Comparison of ENCODE assay signal across 8 cellular contexts in the genomic region with DNA sequence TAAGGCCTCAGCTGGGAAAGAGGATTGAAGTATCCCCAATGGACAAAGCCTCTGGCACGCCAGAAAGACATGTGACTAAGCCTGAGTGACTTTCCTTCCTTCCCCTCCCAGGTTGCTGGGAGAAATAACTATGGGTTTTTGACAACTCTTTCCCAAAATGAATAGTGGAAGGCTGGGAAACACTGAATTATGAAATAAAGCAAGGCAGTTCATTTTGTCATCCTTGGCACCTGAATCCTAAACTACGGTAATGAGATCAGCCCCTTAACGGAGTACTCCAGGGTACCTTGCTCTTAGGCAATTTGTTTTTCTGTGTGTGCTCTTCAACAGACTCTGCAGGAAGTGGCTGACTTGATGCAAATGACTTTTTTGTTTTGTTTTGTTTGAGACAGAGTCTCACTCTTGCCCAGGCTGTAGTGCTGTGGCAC.
DNase-seq lines count a peak whose midpoint lies in the region; ATAC-seq and TF ChIP-seq lines count a peak whose summit lies in the region.

No MANE protein-coding gene starts in this region.

- intact Hi-C loops in activated T-helper 2 cell treated with anti-CD3 and anti-CD28 coated beads, Interferon-gamma antibody, Interleukin-2, Interleukin-4, amounts not matched to agents 10 μg/mL and 5 μg/mL and 100 μg/mL, durations not matched to agents 14 hours and 24 hours and 36 hours (cut with micrococcal nuclease), result loop anchor here (2.0 to 5.0 kb wide), 2 partner anchors 41 to 180 kb away; a partner anchor contains a TSS
- intact Hi-C loops in PC-9 (cut with micrococcal nuclease; ENCODE audit: unreplicated experiment), result no loop called here

- peaks cover 17% of the 10 kb centered on the region for H3K36me3 Mint-ChIP-seq in activated T-helper 2 cell treated with anti-CD3 and anti-CD28 coated beads, Interferon-gamma antibody, Interleukin-2, Interleukin-4, amounts not matched to agents 10 μg/mL and 5 μg/mL and 100 μg/mL, durations not matched to agents 14 hours and 24 hours and 36 hours (ENCODE audit: low read depth)
- H3K36me3 Mint-ChIP-seq in natural killer cell treated with Interleukin-12 subunit alpha and Interleukin-12 subunit beta and Interleukin-15 and Interleukin-18, amount 100 ng/mL, for 72 hours, result peaks cover 7% of the 10 kb centered on the region

- H3K4me3 ChIP-seq in PC-9, result no peak overlapping the region

- H4K20me1 ChIP-seq in PC-9 (ENCODE audit: insufficient read depth), result no peaks in the 10 kb centered on the region

- H3K9me3 Mint-ChIP-seq in activated T-helper 2 cell treated with anti-CD3 and anti-CD28 coated beads, Interferon-gamma antibody, Interleukin-2, Interleukin-4, amounts not matched to agents 10 μg/mL and 5 μg/mL and 100 μg/mL, durations not matched to agents 14 hours and 24 hours and 36 hours, result no peaks in the 10 kb centered on the region
- H3K9me3 Mint-ChIP-seq in natural killer cell treated with Interleukin-12 subunit alpha and Interleukin-12 subunit beta and Interleukin-15 and Interleukin-18, amount 100 ng/mL, for 72 hours, result no peaks in the 10 kb centered on the region

- H3K4me1 Mint-ChIP-seq in activated T-helper 2 cell treated with anti-CD3 and anti-CD28 coated beads, Interferon-gamma antibody, Interleukin-2, Interleukin-4, amounts not matched to agents 10 μg/mL and 5 μg/mL and 100 μg/mL, durations not matched to agents 14 hours and 24 hours and 36 hours (ENCODE audit: low read depth), result peaks cover 40% of the 10 kb centered on the region
- peaks cover 34 to 37% of the 10 kb centered on the region in 2 donors for H3K4me1 Mint-ChIP-seq in natural killer cell treated with Interleukin-12 subunit alpha and Interleukin-12 subunit beta and Interleukin-15 and Interleukin-18, amount 100 ng/mL, for 72 hours (ENCODE audit: low read depth in 2 of 2)

- no peak overlapping the region for H3K4me2 ChIP-seq in PC-9

- CTCF ChIA-PET in PC-9 (lab: Charles Lee), result interaction anchor here (0.5 kb wide), 1 partner anchor 310 kb away, joined by 5 read pairs; no protein-coding TSS in a partner anchor

- TF ChIP-seq CTCF in PC-9 (conservative IDR thresholded peaks at IDR 0.05), result no peak

- BruUV-seq in PC-9 (replicated peaks; lab: Mats Ljungman, UMichigan), result no TSS peak

- DNase-seq in activated T-helper 2 cell treated with anti-CD3 and anti-CD28 coated beads, Interferon-gamma antibody, Interleukin-2, Interleukin-4, amounts not matched to agents 10 μg/mL and 5 μg/mL and 100 μg/mL, durations not matched to agents 14 hours and 24 hours and 36 hours (ENCODE audit: low spot score), result no peak
- no peak for DNase-seq in natural killer cell treated with Interleukin-12 subunit alpha and Interleukin-12 subunit beta and Interleukin-15 and Interleukin-18, amount 100 ng/mL, for 72 hours (ENCODE audit: low spot score)
- no peak for DNase-seq in effector CD8-positive, alpha-beta T cell (lab: John Stamatoyannopoulos, UW)
- no peak for DNase-seq in iPS-NIHi7 (ENCODE audit: extremely low spot score)
- no peak for DNase-seq in PC-9
- no peak for DNase-seq in hypothalamus (lab: John Stamatoyannopoulos, UW)

- H3F3A ChIP-seq in PC-9 (ENCODE audit: insufficient read depth, low read depth), result no peaks in the 10 kb centered on the region

- peak overlapping the region; percentile 68 for H3K27ac Mint-ChIP-seq in activated T-helper 2 cell treated with anti-CD3 and anti-CD28 coated beads, Interferon-gamma antibody, Interleukin-2, Interleukin-4, amounts not matched to agents 10 μg/mL and 5 μg/mL and 100 μg/mL, durations not matched to agents 14 hours and 24 hours and 36 hours
- H3K27ac Mint-ChIP-seq in natural killer cell treated with Interleukin-12 subunit alpha and Interleukin-12 subunit beta and Interleukin-15 and Interleukin-18, amount 100 ng/mL, for 72 hours, result peak overlapping the region; percentile 79 to 85

- H3K9me3 ChIP-seq in PC-9 (ENCODE audit: insufficient read depth, low read depth), result no peaks in the 10 kb centered on the region

- no peaks in the 10 kb centered on the region for H3K4me1 ChIP-seq in PC-9 (replicated peaks; ENCODE audit: insufficient read depth)

- peak; percentile 91 for ATAC-seq in GM18909 (IDR thresholded peaks at IDR 0.05; ENCODE audit: poor library complexity, unreplicated experiment)
- peak; percentile 78 for ATAC-seq in HG02759 (IDR thresholded peaks at IDR 0.05; ENCODE audit: unreplicated experiment)
- peak; percentile 70 to 76 for ATAC-seq in natural killer cell treated with Interleukin-12 subunit alpha and Interleukin-12 subunit beta and Interleukin-15 and Interleukin-18, amount 100 ng/mL, for 72 hours

- H3K9me2 ChIP-seq in PC-9 (ENCODE audit: insufficient read depth), result no peaks in the 10 kb centered on the region

- H3K27me3 Mint-ChIP-seq in activated T-helper 2 cell treated with anti-CD3 and anti-CD28 coated beads, Interferon-gamma antibody, Interleukin-2, Interleukin-4, amounts not matched to agents 10 μg/mL and 5 μg/mL and 100 μg/mL, durations not matched to agents 14 hours and 24 hours and 36 hours (ENCODE audit: low read depth), result no peaks in the 10 kb centered on the region
- no peaks in the 10 kb centered on the region for H3K27me3 Mint-ChIP-seq in natural killer cell treated with Interleukin-12 subunit alpha and Interleukin-12 subunit beta and Interleukin-15 and Interleukin-18, amount 100 ng/mL, for 72 hours

- H3K4me3 Mint-ChIP-seq in activated T-helper 2 cell treated with anti-CD3 and anti-CD28 coated beads, Interferon-gamma antibody, Interleukin-2, Interleukin-4, amounts not matched to agents 10 μg/mL and 5 μg/mL and 100 μg/mL, durations not matched to agents 14 hours and 24 hours and 36 hours (ENCODE audit: low read depth), result peak overlapping the region; percentile 43
- peak overlapping the region; percentile 85 for H3K4me3 Mint-ChIP-seq in natural killer cell treated with Interleukin-12 subunit alpha and Interleukin-12 subunit beta and Interleukin-15 and Interleukin-18, amount 100 ng/mL, for 72 hours

- no peak overlapping the region for H2AFZ ChIP-seq in PC-9

- no peaks in the 10 kb centered on the region for H3K27me3 ChIP-seq in PC-9 (ENCODE audit: insufficient read depth, low read depth)

- H3K36me3 ChIP-seq in PC-9 (ENCODE audit: low read depth), result no peaks in the 10 kb centered on the region

- H3K79me2 ChIP-seq in PC-9 (ENCODE audit: low read depth), result no peaks in the 10 kb centered on the region

- no peak overlapping the region for H3K27ac ChIP-seq in PC-9

- POLR2A ChIA-PET in PC-9 (lab: Charles Lee; ENCODE audit: unreplicated experiment), result no interaction called here
